Comparison of ENCODE assay signal across 8 cellular contexts in the genomic region with DNA sequence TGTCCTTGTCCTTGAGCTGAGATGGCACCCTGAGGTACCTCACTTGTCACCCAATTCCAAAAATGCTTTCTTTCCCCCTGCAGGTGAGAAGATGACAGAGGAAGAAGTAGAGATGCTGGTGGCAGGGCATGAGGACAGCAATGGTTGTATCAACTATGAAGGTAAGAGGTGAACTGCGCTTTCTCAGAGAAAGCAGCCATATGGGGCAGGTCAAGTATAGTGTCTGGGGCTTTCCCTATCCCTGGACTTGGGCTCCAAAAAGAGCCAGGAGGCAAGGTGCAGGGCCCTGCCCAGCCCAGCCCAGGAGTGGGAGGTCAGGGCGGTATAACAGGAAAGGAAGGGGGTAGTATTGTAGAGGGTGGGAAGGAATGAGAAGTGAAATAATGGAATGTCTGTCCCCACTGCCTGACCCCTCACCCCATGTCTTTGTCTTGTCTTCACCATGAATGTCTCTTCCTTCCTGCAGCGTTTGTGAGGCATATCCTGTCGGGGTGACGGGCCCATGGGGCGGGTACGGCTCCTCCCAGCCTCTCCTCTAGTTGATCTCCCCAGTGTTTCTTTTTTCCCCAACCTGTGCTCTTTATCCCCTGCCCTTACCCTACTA. TPM values are rescaled to one million over a fixed set of nuclear protein-coding genes. Genes with fewer than 3 reads are reported as not detected.
DNase-seq lines count a peak whose midpoint lies in the region; TF ChIP-seq lines count a peak whose summit lies in the region.

No MANE protein-coding gene starts in this region.

- peak overlapping the region; percentile 99 to 100 (median 100) for H3K27ac Mint-ChIP-seq in nephron

- H3K27me3 ChIP-seq in dorsolateral prefrontal cortex (no peaks in the 10 kb centered on the region), tibial artery (no peaks in the 10 kb centered on the region)

- peaks cover 0 to 40% (median 29%) of the 10 kb centered on the region in 4 donors for H3K4me1 ChIP-seq in tibial artery

- H3K27ac ChIP-seq in dorsolateral prefrontal cortex (peak overlapping the region in 54 of 59 donors; percentile 1 to 97 (median 92)), tibial artery (peak overlapping the region; percentile 95 to 99)

- H3K4me1 Mint-ChIP-seq in nephron: peaks cover 43% of the 10 kb centered on the region

- H3K9me3 Mint-ChIP-seq in nephron: no peaks in the 10 kb centered on the region

- H3K36me3 Mint-ChIP-seq in nephron (ENCODE audit: low read depth): peaks cover 65% of the 10 kb centered on the region

- H3K27me3 Mint-ChIP-seq in nephron (ENCODE audit: low read depth): no peaks in the 10 kb centered on the region

- H3K36me3 ChIP-seq in tibial artery: peaks cover 55 to 66% (median 60%) of the 10 kb centered on the region in 3 donors

- intact Hi-C loops in dorsolateral prefrontal cortex (cut with DNase I): loop anchor here in 1 of 2 donors (5.0 kb wide), 1 partner anchor 33 kb away; the partner anchor contains the start of gene ESYT1
- intact Hi-C loops in tibial artery (cut with DNase I; ENCODE audit: low total_unique reads): loop anchor here (5.0 kb wide), 1 partner anchor 33 kb away; the partner anchor contains the start of gene ESYT1

- peak overlapping the region; percentile 94 to 97 (median 96) for H3K4me3 Mint-ChIP-seq in nephron

- H3K4me3 ChIP-seq in dorsolateral prefrontal cortex (peak overlapping the region in 58 of 59 donors; percentile 21 to 95 (median 85)), tibial artery (peak overlapping the region; percentile 77 to 93)

- no peaks in the 10 kb centered on the region for H3K9me3 ChIP-seq in tibial artery

- DNase-seq in HCEC 1CT: peak; percentile 60
- peak; percentile 31 for DNase-seq in activated CD4-positive, alpha-beta T cell treated with anti-CD3 and anti-CD28 coated beads for 24 hours (ENCODE audit: low read depth in 2 of 2)
- DNase-seq in dorsolateral prefrontal cortex: no peak
- DNase-seq in tibial artery: no peak
- DNase-seq in NCI-H524 (lab: John Stamatoyannopoulos, UW): no peak
- DNase-seq in SIG-M5 (lab: John Stamatoyannopoulos, UW): no peak
- no peak for DNase-seq in OCI-M2 (lab: John Stamatoyannopoulos, UW; ENCODE audit: unreplicated experiment)

- TF ChIP-seq CTCF in dorsolateral prefrontal cortex (IDR thresholded peaks at IDR 0.05 in 54 of 56, conservative IDR thresholded peaks at IDR 0.05 in 2 of 56; ENCODE audit: low read depth in 1 of 56, partially characterized antibody in 56 of 56) (no peak), nephron (IDR thresholded peaks at IDR 0.05; ENCODE audit: unreplicated experiment in 3 of 3) (no peak), tibial artery (IDR thresholded peaks at IDR 0.05) (no peak)

RNA-seq across cellular contexts. Expression of gene MYL6, which starts 2.1 kb away (rescaled TPM):
- total RNA-seq in dorsolateral prefrontal cortex: 100 to 1,000 TPM; 295 to 716 (median 377) TPM

RNA-seq across cellular contexts. Expression of gene MYL6B, which starts 7.9 kb away (rescaled TPM):
- total RNA-seq in dorsolateral prefrontal cortex: 100 to 1,000 TPM in 116 of 120 experiments, 10 to 100 TPM in 4; 75.7 to 236 (median 160) TPM

RNA-seq across cellular contexts. Expression of gene SMARCC2, which starts 29.0 kb away (rescaled TPM):
- total RNA-seq in dorsolateral prefrontal cortex: 100 to 1,000 TPM; 144 to 252 (median 196) TPM

RNA-seq across cellular contexts. Expression of gene ESYT1, which starts 32.2 kb away (rescaled TPM):
- total RNA-seq in dorsolateral prefrontal cortex: 10 to 100 TPM; 32.5 to 86.2 (median 56.5) TPM

RNA-seq across cellular contexts. Expression of gene ZC3H10, which starts 42.2 kb away (rescaled TPM):
- 10 to 100 TPM in 25 of 120 experiments, 1 to 10 TPM in 95; 4.3 to 14.7 (median 8.4) TPM for total RNA-seq in dorsolateral prefrontal cortex

Comparison
In these comparisons a context has a peak if more than half of its experiments do, and no peak if none do; other contexts are left out.
1. DNase-seq: peak in HCEC 1CT (single experiment) and activated CD4-positive, alpha-beta T cell treated with anti-CD3 and anti-CD28 coated beads for 24 hours (2 of 2); none in dorsolateral prefrontal cortex (0 of 10), tibial artery (0 of 2), NCI-H524 (0 of 2), SIG-M5 (single experiment) and OCI-M2 (single experiment).